ENCODE assay signal across 2 cellular contexts in genomic region chr4:150593996-150594395, GRCh38.
TF ChIP-seq lines count a peak whose summit lies in the region.

No MANE protein-coding gene starts in this region.

TF ChIP-seq in IMR-90, 13 proteins besides CTCF, POLR2A, EP300 and RAD21:
- 0 out of 2 replicates have a peak, but pooled peaks have one; percentile 17 for TF ChIP-seq SMC3 (IDR thresholded peaks at IDR 0.05; ENCODE audit: low read depth, low read length)
- TF ChIP-seq CEBPB (IDR thresholded peaks at IDR 0.05; ENCODE audit: low read depth, low read length), result no peak
- TF ChIP-seq CHD1 (IDR thresholded peaks at IDR 0.05; ENCODE audit: low read depth, low read length), result no peak
TF ChIP-seq in IMR-90: peak in this region for 1.

TF ChIP-seq in SK-N-SH, 30 proteins besides CTCF, POLR2A, EP300 and RAD21:
- no peak for TF ChIP-seq RXRA (IDR thresholded peaks at IDR 0.05; ENCODE audit: borderline replicate concordance, low read depth)
- no peak for TF ChIP-seq TEAD4 (IDR thresholded peaks at IDR 0.05; ENCODE audit: borderline replicate concordance, insufficient read depth)
- TF ChIP-seq REST (IDR thresholded peaks at IDR 0.05; ENCODE audit: low read depth, low read length), result no peak
- TF ChIP-seq SMC3 (IDR thresholded peaks at IDR 0.05; ENCODE audit: low read depth, low read length), result no peak
- no peak for TF ChIP-seq ZBTB33 (IDR thresholded peaks at IDR 0.05; ENCODE audit: borderline replicate concordance, low read depth)
- TF ChIP-seq MXI1 (IDR thresholded peaks at IDR 0.05; ENCODE audit: low read depth, low read length), result no peak
- TF ChIP-seq NFIC (IDR thresholded peaks at IDR 0.05; ENCODE audit: borderline replicate concordance), result no peak
- no peak for TF ChIP-seq SIN3A (IDR thresholded peaks at IDR 0.05; ENCODE audit: borderline replicate concordance, low read depth, low read length)
- TF ChIP-seq YY1 (IDR thresholded peaks at IDR 0.05; ENCODE audit: low read depth), result no peak
- TF ChIP-seq TCF12 (IDR thresholded peaks at IDR 0.05), result no peak
- TF ChIP-seq MEF2A (IDR thresholded peaks at IDR 0.05; ENCODE audit: borderline replicate concordance, low read depth), result no peak
- no peak for TF ChIP-seq CHD2 (IDR thresholded peaks at IDR 0.05; ENCODE audit: low read length, partially characterized antibody)
- no peak for TF ChIP-seq IRF3 (IDR thresholded peaks at IDR 0.05; ENCODE audit: low read depth, low read length)
- TF ChIP-seq GABPA (IDR thresholded peaks at IDR 0.05; ENCODE audit: low read depth), result no peak
- TF ChIP-seq FOXM1 (IDR thresholded peaks at IDR 0.05; ENCODE audit: low read depth), result no peak
- TF ChIP-seq FOSL2 (IDR thresholded peaks at IDR 0.05; ENCODE audit: borderline replicate concordance, low read depth), result no peak
